12 cellular contexts compared by ENCODE assay signal in genomic region chr17:77733576-77734296, GRCh38.
A peak's percentile ranks its signal among the peaks of the same experiment; 100 is the strongest.
DNase-seq lines count a peak whose midpoint lies in the region; TF ChIP-seq lines count a peak whose summit lies in the region.
"Had no signal": no experiment of that assay in that cellular context is flagged by ENCODE, and none has a peak within 500 bp of the region (broad histone marks: within the 10 kb centered on the region; RNA-seq: fewer than 3 reads in every experiment).

No MANE protein-coding gene starts in this region.

- H4K20me1 ChIP-seq in OCI-LY7 (ENCODE audit: insufficient read depth, low read length), result no peaks in the 10 kb centered on the region

- WGBS in esophagus muscularis mucosa, result 46% methylated on average over 8 of the region's 8 CpGs
- 51 to 66% (median 61%) methylated on average over 8 of the region's 8 CpGs for WGBS in stomach, 5 donors

- H3K4me1 ChIP-seq in esophagus muscularis mucosa, result peaks cover 39 to 59% (median 52%) of the 10 kb centered on the region in 4 donors
- peaks cover 25 to 42% (median 34%) of the 10 kb centered on the region in 4 donors for H3K4me1 ChIP-seq in stomach
- H3K4me1 ChIP-seq in OCI-LY7 (ENCODE audit: insufficient read depth, low read length, poor library complexity, severe bottlenecking), result no peaks in the 10 kb centered on the region

- H3K9me3 ChIP-seq in esophagus muscularis mucosa (peaks cover 0 to 15% (median 8%) of the 10 kb centered on the region in 4 donors), stomach (peaks cover 0 to 11% (median 9%) of the 10 kb centered on the region in 4 donors), OCI-LY7 (ENCODE audit: low read length) (peaks cover 20% of the 10 kb centered on the region)

- CTCF ChIA-PET in OCI-LY7 (lab: Charles Lee; ENCODE audit: unreplicated experiment), result no interaction called here

- no peak for TF ChIP-seq EP300 in esophagus muscularis mucosa (IDR thresholded peaks at IDR 0.05)
- TF ChIP-seq EP300 in stomach (IDR thresholded peaks at IDR 0.05), result no peak

- POLR2A ChIA-PET in OCI-LY7 (lab: Charles Lee), result no interaction called here

- H3K4me3 ChIP-seq in esophagus muscularis mucosa, result peak overlapping the region; percentile 30 to 40 (median 36)
- no peak overlapping the region for H3K4me3 ChIP-seq in stomach
- H3K4me3 ChIP-seq in OCI-LY7 (ENCODE audit: low read depth, low read length, poor library complexity, severe bottlenecking), result no peak overlapping the region

- TF ChIP-seq POLR2A in esophagus muscularis mucosa (IDR thresholded peaks at IDR 0.05; ENCODE audit: low read depth) (no peak), stomach (IDR thresholded peaks at IDR 0.05) (no peak)

- no peaks in the 10 kb centered on the region for H3K36me3 ChIP-seq in esophagus muscularis mucosa
- no peaks in the 10 kb centered on the region for H3K36me3 ChIP-seq in stomach
- no peaks in the 10 kb centered on the region for H3K36me3 ChIP-seq in OCI-LY7 (ENCODE audit: insufficient read depth, low read length)

- no peak overlapping the region for H3K4me2 ChIP-seq in OCI-LY7 (ENCODE audit: low read length)

- no peaks in the 10 kb centered on the region for H3K79me2 ChIP-seq in OCI-LY7 (ENCODE audit: insufficient read depth, low read depth, low read length)

- TF ChIP-seq CTCF in esophagus muscularis mucosa (IDR thresholded peaks at IDR 0.05), result no peak
- TF ChIP-seq CTCF in stomach (IDR thresholded peaks at IDR 0.05), result no peak
- TF ChIP-seq CTCF in OCI-LY7 (conservative IDR thresholded peaks at IDR 0.05; ENCODE audit: low read length), result no peak

- no peak overlapping the region for H2AFZ ChIP-seq in OCI-LY7 (ENCODE audit: low read length)

- H3K9me2 ChIP-seq in OCI-LY7 (ENCODE audit: insufficient read depth, low read length), result no peaks in the 10 kb centered on the region

- peak; percentile 50 for DNase-seq in NCI-H2196 treated with DMSO at 0.1 percent for 48 hours (lab: John Stamatoyannopoulos, UW; ENCODE audit: unreplicated experiment)
- DNase-seq in NCI-H2196 (lab: John Stamatoyannopoulos, UW; ENCODE audit: unreplicated experiment), result no peak
- peak; percentile 56 for DNase-seq in MV-4-11 (lab: John Stamatoyannopoulos, UW)
- peak; percentile 72 for DNase-seq in esophagus muscularis mucosa (ENCODE audit: extremely low spot score)
- no peak for DNase-seq in stomach
- no peak for DNase-seq in OCI-LY7 (ENCODE audit: low spot score)
- DNase-seq in SHP77 treated with DMSO at 0.1 percent for 48 hours (lab: John Stamatoyannopoulos, UW), result no peak
- DNase-seq in DMS79 treated with DMSO at 0.1 percent for 48 hours (lab: John Stamatoyannopoulos, UW), result no peak
- DNase-seq: activated CD4-positive, alpha-beta T cell treated with anti-CD3 and anti-CD28 coated beads for 1 hour; CD8-positive, alpha-beta memory T cell; effector CD4-positive, alpha-beta T cell; T-cell had no signal

- no peaks in the 10 kb centered on the region for H3K27me3 ChIP-seq in esophagus muscularis mucosa
- no peaks in the 10 kb centered on the region for H3K27me3 ChIP-seq in stomach

- intact Hi-C loops in esophagus muscularis mucosa (cut with DNase I), result loop anchor here (2.0 kb wide), 1 partner anchor 191 kb away; no protein-coding TSS in a partner anchor
- intact Hi-C loops in stomach (cut with DNase I; ENCODE audit: low total_unique reads), result no loop called here
- intact Hi-C loops in OCI-LY7 (cut with micrococcal nuclease; ENCODE audit: unreplicated experiment), result no loop called here

- H3K27ac ChIP-seq in esophagus muscularis mucosa (replicated peaks in 1 of 4), result peak overlapping the region; percentile 82 to 90 (median 88)
- peak overlapping the region; percentile 48 to 82 (median 74) for H3K27ac ChIP-seq in stomach
- no peak overlapping the region for H3K27ac ChIP-seq in OCI-LY7 (ENCODE audit: low read depth, low read length, poor library complexity, severe bottlenecking)

- no TSS peak for BruUV-seq in OCI-LY7 (replicated peaks; lab: Mats Ljungman, UMichigan)

Comparison
In these comparisons a context has a peak if more than half of its experiments do, and no peak if none do; other contexts are left out.
1. DNase-seq: peak in NCI-H2196 treated with DMSO at 0.1 percent for 48 hours (single experiment), MV-4-11 (single experiment) and esophagus muscularis mucosa (single experiment); none in NCI-H2196 (single experiment), stomach (single experiment), OCI-LY7 (single experiment), SHP77 treated with DMSO at 0.1 percent for 48 hours (single experiment) and DMS79 treated with DMSO at 0.1 percent for 48 hours (single experiment).
2. H3K4me3 ChIP-seq: peak in esophagus muscularis mucosa (4 of 4); none in stomach (0 of 4) and OCI-LY7 (single experiment).